In the genomic region with DNA sequence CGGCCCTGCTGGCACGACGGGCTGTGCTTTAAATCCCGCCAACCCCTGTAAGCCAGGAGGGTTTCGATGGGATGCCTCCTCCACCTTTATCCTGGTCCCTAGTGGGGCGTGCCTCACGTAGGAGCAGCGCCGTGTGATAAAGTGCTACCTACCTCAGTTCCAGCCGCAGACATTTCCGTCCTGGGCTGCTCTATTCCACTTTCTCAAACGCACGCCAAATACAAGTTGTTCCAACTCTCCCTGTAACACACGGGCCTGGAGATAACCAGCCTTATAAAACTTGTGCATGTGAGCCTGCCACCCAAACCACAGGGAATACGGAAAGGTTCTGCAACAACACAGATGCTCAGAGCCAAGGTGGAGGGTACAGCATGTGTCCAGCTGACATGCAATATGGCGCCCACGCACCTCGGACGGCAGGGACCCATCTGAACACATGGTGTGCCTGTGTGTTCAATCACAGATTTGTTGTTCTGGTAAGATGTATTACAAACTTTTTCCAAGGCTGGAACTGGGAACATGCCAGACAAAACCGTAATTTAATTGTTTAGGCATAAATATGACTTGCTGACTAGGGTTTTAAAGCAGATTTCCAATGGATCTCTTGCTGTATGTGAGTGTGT, we compare ENCODE assay signal across 16 cellular contexts. TPM values are rescaled to one million over a fixed set of nuclear protein-coding genes. Genes with fewer than 3 reads are reported as not detected.
A peak's percentile ranks its signal among the peaks of the same experiment; 100 is the strongest.
DNase-seq lines count a peak whose midpoint lies in the region; ATAC-seq and TF ChIP-seq lines count a peak whose summit lies in the region.
"Had no signal": no experiment of that assay in that cellular context is flagged by ENCODE, and none has a peak within 500 bp of the region (broad histone marks: within the 10 kb centered on the region; RNA-seq: fewer than 3 reads in every experiment).

No MANE protein-coding gene starts in this region.

- peaks cover 0 to 2% of the 10 kb centered on the region in 2 donors for H3K36me3 ChIP-seq in adrenal gland (replicated peaks in 1 of 2)
- no peaks in the 10 kb centered on the region for H3K36me3 ChIP-seq in smooth muscle cell (ENCODE audit: low read depth)

- no peak overlapping the region for H3K9ac ChIP-seq in smooth muscle cell (ENCODE audit: low read depth)
- H3K9ac ChIP-seq: BLaER1 had no signal

- H3K27ac ChIP-seq in adrenal gland (peak overlapping the region in 3 of 5 donors; percentile 51 to 73 (median 58)), smooth muscle cell (ENCODE audit: low read depth) (no peak overlapping the region)

- intact Hi-C loops in adrenal gland (cut with DNase I), result no loop called here

- DNase-seq in GM03348 (ENCODE audit: low spot score) (peak; percentile 54), adrenal gland (peak in 5 of 7 donors; percentile 31 to 64 (median 43)), islet precursor cell (peak; percentile 38), smooth muscle cell (lab: John Stamatoyannopoulos, UW; ENCODE audit: unreplicated experiment) (no peak), SIG-M5 treated with dmso at 0.1 percent for 504 hours (lab: John Stamatoyannopoulos, UW; ENCODE audit: unreplicated experiment) (no peak), DMS153 treated with DMSO at 0.1 percent for 48 hours (lab: John Stamatoyannopoulos, UW; ENCODE audit: unreplicated experiment) (no peak)
- DNase-seq in activated CD4-positive, alpha-beta T cell treated with anti-CD3 and anti-CD28 coated beads for 1 hour, result no peak
- DNase-seq: activated CD4-positive, alpha-beta T cell treated with anti-CD3 and anti-CD28 coated beads for 36 hours; activated T-cell treated with anti-CD3 and anti-CD28 coated beads, Interleukin-2, amount 50 U/mL, for 48 hours; caudate nucleus; DMS53; heart right ventricle; NCI-H1417; SIG-M5 had no signal

- H2AFZ ChIP-seq in smooth muscle cell (ENCODE audit: low read depth), result no peak overlapping the region

- H3K9me3 ChIP-seq in adrenal gland (replicated peaks in 1 of 3) (no peaks in the 10 kb centered on the region), smooth muscle cell (replicated peaks; ENCODE audit: low read depth) (no peaks in the 10 kb centered on the region)
- H3K9me3 ChIP-seq: BLaER1, heart right ventricle had no signal

- WGBS in adrenal gland, 4 donors, result 80 to 89% (median 85%) methylated on average over 15 to 20 of the region's 20 CpGs
- 82% methylated on average over 20 of the region's 20 CpGs for WGBS in smooth muscle cell (ENCODE audit: low lambda C conversion rate)

- H3F3A ChIP-seq in smooth muscle cell (ENCODE audit: low read depth), result peaks cover 30% of the 10 kb centered on the region

- H3K27me3 ChIP-seq in adrenal gland, result no peaks in the 10 kb centered on the region
- H3K27me3 ChIP-seq in smooth muscle cell (ENCODE audit: low read depth), result no peaks in the 10 kb centered on the region
- H3K27me3 ChIP-seq: BLaER1, heart right ventricle had no signal

- H3K4me1 ChIP-seq in adrenal gland (replicated peaks in 1 of 2) (peaks cover 41 to 67% of the 10 kb centered on the region in 2 donors), smooth muscle cell (ENCODE audit: low read depth) (peaks cover 59% of the 10 kb centered on the region)

- H3K4me3 ChIP-seq in adrenal gland (no peak overlapping the region), smooth muscle cell (no peak overlapping the region)
- H3K4me3 ChIP-seq: BLaER1, heart right ventricle had no signal

- no peak for ATAC-seq in HG03354 (IDR thresholded peaks at IDR 0.05; ENCODE audit: poor library complexity, severe bottlenecking, unreplicated experiment)
- ATAC-seq: activated CD4-positive, alpha-beta T cell treated with anti-CD3 and anti-CD28 coated beads for 36 hours had no signal

- peak overlapping the region; percentile 66 for H3K4me2 ChIP-seq in smooth muscle cell

- TF ChIP-seq POLR2A in adrenal gland (IDR thresholded peaks at IDR 0.05), result no peak

- H3K79me2 ChIP-seq in smooth muscle cell (ENCODE audit: low read depth), result peaks cover 75% of the 10 kb centered on the region

- H4K20me1 ChIP-seq in smooth muscle cell (ENCODE audit: low read depth), result peaks cover 97% of the 10 kb centered on the region

- TF ChIP-seq CTCF in adrenal gland (IDR thresholded peaks at IDR 0.05) (no peak), smooth muscle cell (IDR thresholded peaks at IDR 0.05; ENCODE audit: borderline replicate concordance, insufficient read depth, poor library complexity, severe bottlenecking) (no peak)

RNA-seq across cellular contexts. Expression of a gene that starts 47.7 kb away (rescaled TPM):
- 10 to 100 TPM; 23.8 to 60.1 (median 36.2) TPM for total RNA-seq in adrenal gland
- polyA plus RNA-seq in adrenal gland, result 10 to 100 TPM in 2 of 3 donors, 1 to 10 TPM in 1; 8.6 to 18.0 (median 15.0) TPM
- 24.2 and 32.3 TPM in 2 replicates for total RNA-seq in smooth muscle cell
- polyA plus RNA-seq in smooth muscle cell, result 14.1 and 15.6 TPM in 2 replicates

Comparison
In these comparisons a context has a peak if more than half of its experiments do, and no peak if none do; other contexts are left out.
1. DNase-seq: peak in GM03348 (single experiment), adrenal gland (5 of 7) and islet precursor cell (single experiment); none in smooth muscle cell (single experiment), SIG-M5 treated with dmso at 0.1 percent for 504 hours (single experiment), activated CD4-positive, alpha-beta T cell treated with anti-CD3 and anti-CD28 coated beads for 1 hour (single experiment) and DMS153 treated with DMSO at 0.1 percent for 48 hours (single experiment).